In the genomic region with DNA sequence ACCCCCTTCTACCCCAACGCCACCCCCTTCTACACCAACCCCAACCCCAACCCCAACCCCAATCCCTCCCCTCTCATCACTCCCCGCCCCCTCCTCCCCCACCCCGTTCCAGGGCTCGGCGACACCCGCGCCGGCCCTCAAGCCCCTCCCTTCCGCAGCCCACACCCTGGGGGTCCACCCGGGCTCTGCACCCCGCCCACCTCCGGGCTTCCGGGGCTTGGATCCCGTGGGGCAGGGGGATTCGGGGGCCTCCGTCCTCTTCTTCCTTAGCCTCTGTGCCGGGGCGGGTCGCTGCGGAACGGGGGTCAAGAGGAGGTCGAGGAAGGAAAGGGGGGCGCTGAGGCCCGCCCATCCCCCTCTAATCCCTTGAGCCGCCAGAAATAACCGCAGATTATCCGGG, we compare ENCODE assay signal across 21 cellular contexts. TPM values are rescaled to one million over a fixed set of nuclear protein-coding genes. Genes with fewer than 3 reads are reported as not detected.
DNase-seq lines count a peak whose midpoint lies in the region; ATAC-seq and TF ChIP-seq lines count a peak whose summit lies in the region.
"Had no signal": no experiment of that assay in that cellular context is flagged by ENCODE, and none has a peak within 500 bp of the region (broad histone marks: within the 10 kb centered on the region; RNA-seq: fewer than 3 reads in every experiment).

No MANE protein-coding gene starts in this region.

- H3K27me3 ChIP-seq in iPS-15b (ENCODE audit: control insufficient read depth, insufficient read depth, low read length) (peaks cover 4% of the 10 kb centered on the region), smooth muscle cell (ENCODE audit: low read depth) (no peaks in the 10 kb centered on the region)

- DNase-seq in GM13977 (ENCODE audit: low spot score), result peak; percentile 15
- DNase-seq in T-cell, result no peak
- DNase-seq in retinal pigment epithelial cell (ENCODE audit: low read depth), result no peak
- no peak for DNase-seq in RPMI8226
- no peak for DNase-seq in NCI-H1417 (lab: John Stamatoyannopoulos, UW)
- DNase-seq in smooth muscle cell (lab: John Stamatoyannopoulos, UW; ENCODE audit: unreplicated experiment), result no peak
- DNase-seq: activated CD4-positive, alpha-beta memory T cell treated with anti-CD3 and anti-CD28 coated beads, Interleukin-2, amount 10 ng/mL, durations not matched to agents 7 days and 5 days; activated gamma-delta T cell; CD8-positive, alpha-beta T cell; HFFc6; left ventricle myocardium superior; NCI-H1105 treated with DMSO at 0.1 percent for 48 hours; NCI-H524; stimulated activated CD4-positive, alpha-beta T cell treated with anti-CD3 and anti-CD28 coated beads, Interleukin-2, amount 100 ng/mL, for 24 hours had no signal

- H3K27ac Mint-ChIP-seq in T-cell, result no peak overlapping the region
- H3K27ac Mint-ChIP-seq: activated CD4-positive, alpha-beta memory T cell treated with anti-CD3 and anti-CD28 coated beads, Interleukin-2, amount 10 ng/mL, durations not matched to agents 7 days and 5 days; CD8-positive, alpha-beta T cell; HFFc6; T-helper 2 cell treated with Interferon-gamma antibody and Interleukin-4, amounts not matched to agents 5 μg/mL and 100 μg/mL, for 36 hours had no signal

- no peaks in the 10 kb centered on the region for H3K36me3 Mint-ChIP-seq in T-cell
- H3K36me3 Mint-ChIP-seq: CD8-positive, alpha-beta T cell; stimulated activated effector memory CD8-positive, alpha-beta T cell treated with anti-CD3 and anti-CD28 coated beads, Interleukin-12 subunit alpha, Interleukin-12 subunit beta, amount 100 ng/mL, for 72 hours had no signal

- no peaks in the 10 kb centered on the region for H3F3A ChIP-seq in smooth muscle cell (ENCODE audit: low read depth)

- TF ChIP-seq CTCF in GM13977 (IDR thresholded peaks at IDR 0.05; ENCODE audit: extremely low read depth, insufficient read depth, missing control alignments) (no peak), retinal pigment epithelial cell (conservative IDR thresholded peaks at IDR 0.05; ENCODE audit: low read depth, low read length) (no peak), smooth muscle cell (IDR thresholded peaks at IDR 0.05; ENCODE audit: borderline replicate concordance, insufficient read depth, poor library complexity, severe bottlenecking) (no peak)

- peaks cover 0 to 5% (median 2%) of the 10 kb centered on the region in 3 donors for H3K4me1 Mint-ChIP-seq in T-cell
- H3K4me1 Mint-ChIP-seq: activated CD4-positive, alpha-beta memory T cell treated with anti-CD3 and anti-CD28 coated beads, Interleukin-2, amount 10 ng/mL, durations not matched to agents 7 days and 5 days; stimulated activated effector memory CD8-positive, alpha-beta T cell treated with anti-CD3 and anti-CD28 coated beads, Interleukin-12 subunit alpha, Interleukin-12 subunit beta, amount 100 ng/mL, for 72 hours had no signal

- H3K4me3 Mint-ChIP-seq in T-cell, result peak overlapping the region in 2 of 3 donors; percentile 25 to 61
- H3K4me3 Mint-ChIP-seq: activated CD4-positive, alpha-beta memory T cell treated with anti-CD3 and anti-CD28 coated beads, Interleukin-2, amount 10 ng/mL, durations not matched to agents 7 days and 5 days; CD8-positive, alpha-beta T cell; HFFc6; neural crest cell; stimulated activated effector memory CD8-positive, alpha-beta T cell treated with anti-CD3 and anti-CD28 coated beads, Interleukin-12 subunit alpha, Interleukin-12 subunit beta, amount 100 ng/mL, for 72 hours; T-helper 2 cell treated with Interferon-gamma antibody and Interleukin-4, amounts not matched to agents 5 μg/mL and 100 μg/mL, for 36 hours had no signal

- no peak overlapping the region for H2AFZ ChIP-seq in smooth muscle cell (ENCODE audit: low read depth)

- WGBS in smooth muscle cell (ENCODE audit: low lambda C conversion rate), result 54% methylated on average over 5 of the region's 27 CpGs

- peaks cover 6 to 29% of the 10 kb centered on the region in 2 donors for H3K27me3 Mint-ChIP-seq in T-cell

- H3K4me1 ChIP-seq in iPS-15b (ENCODE audit: control insufficient read depth, insufficient read depth, low read length) (peaks cover 17% of the 10 kb centered on the region), smooth muscle cell (ENCODE audit: low read depth) (no peaks in the 10 kb centered on the region)
- H3K4me1 ChIP-seq: psoas muscle had no signal

- no peaks in the 10 kb centered on the region for H4K20me1 ChIP-seq in smooth muscle cell (ENCODE audit: low read depth)

- H3K9me3 ChIP-seq in iPS-15b (ENCODE audit: control insufficient read depth, insufficient read depth, low read length) (no peaks in the 10 kb centered on the region), smooth muscle cell (replicated peaks; ENCODE audit: low read depth) (no peaks in the 10 kb centered on the region)
- H3K9me3 ChIP-seq: psoas muscle had no signal

- CTCF ChIA-PET in T-cell (lab: Charles Lee), result no interaction called here

- no peak for ATAC-seq in T-cell (replicated peaks in 1 of 4)
- ATAC-seq: CD8-positive, alpha-beta T cell; stimulated activated effector memory CD8-positive, alpha-beta T cell treated with anti-CD3 and anti-CD28 coated beads, Interleukin-12 subunit alpha, Interleukin-12 subunit beta, amount 100 ng/mL, for 72 hours had no signal

- in situ Hi-C loops in GM13977 (cut with MboI; ENCODE audit: low pct_unique_long_range_greater_than_20kb, low sequenced_read_pairs, unreplicated experiment), result no loop called here

- POLR2A ChIA-PET in T-cell (lab: Charles Lee), result no interaction called here

- H3K4me3 ChIP-seq in iPS-15b (ENCODE audit: low read depth, low read length) (peak overlapping the region; percentile 46), retinal pigment epithelial cell (ENCODE audit: low read length) (peak overlapping the region; percentile 41), smooth muscle cell (no peak overlapping the region)
- H3K4me3 ChIP-seq: psoas muscle, SK-N-MC, skin epidermis had no signal

- H3K4me2 ChIP-seq in smooth muscle cell, result no peak overlapping the region

- H3K27ac ChIP-seq in smooth muscle cell (ENCODE audit: low read depth), result no peak overlapping the region
- H3K27ac ChIP-seq: psoas muscle, SK-N-MC, skin epidermis had no signal

- no peaks in the 10 kb centered on the region for H3K36me3 ChIP-seq in iPS-15b (ENCODE audit: control insufficient read depth, insufficient read depth, low read length)
- no peaks in the 10 kb centered on the region for H3K36me3 ChIP-seq in smooth muscle cell (ENCODE audit: low read depth)

- H3K9me3 Mint-ChIP-seq in T-cell, result no peaks in the 10 kb centered on the region
- H3K9me3 Mint-ChIP-seq: activated CD4-positive, alpha-beta memory T cell treated with anti-CD3 and anti-CD28 coated beads, Interleukin-2, amount 10 ng/mL, durations not matched to agents 7 days and 5 days; CD8-positive, alpha-beta T cell; HFFc6; neural crest cell; stimulated activated effector memory CD8-positive, alpha-beta T cell treated with anti-CD3 and anti-CD28 coated beads, Interleukin-12 subunit alpha, Interleukin-12 subunit beta, amount 100 ng/mL, for 72 hours; T-helper 2 cell treated with Interferon-gamma antibody and Interleukin-4, amounts not matched to agents 5 μg/mL and 100 μg/mL, for 36 hours had no signal

- H3K79me2 ChIP-seq in smooth muscle cell (ENCODE audit: low read depth), result no peaks in the 10 kb centered on the region

- peak overlapping the region; percentile 79 for H3K9ac ChIP-seq in iPS-15b (ENCODE audit: low read depth, low read length)
- H3K9ac ChIP-seq in smooth muscle cell (ENCODE audit: low read depth), result no peak overlapping the region

RNA-seq across cellular contexts. Expression of a gene that starts 0.7 kb away (rescaled TPM):
- total RNA-seq in T-cell (not detected), smooth muscle cell (0.31 TPM in 1 of 2 replicates, not detected in the other)
- polyA plus RNA-seq in smooth muscle cell, result 0.26 and 0.78 TPM in 2 replicates
- total RNA-seq: activated CD4-positive, alpha-beta memory T cell treated with anti-CD3 and anti-CD28 coated beads, Interleukin-2, amount 10 ng/mL, durations not matched to agents 7 days and 5 days; CD8-positive, alpha-beta T cell; HFFc6; left ventricle myocardium superior; neural crest cell; psoas muscle had no signal

RNA-seq across cellular contexts. Expression of a gene that starts 15.1 kb away (rescaled TPM):
- total RNA-seq in T-cell (under 1 TPM in 3 of 5 donors, not detected in 2; 0.26 to 0.53 (median 0.41) TPM), smooth muscle cell (22.5 and 29.1 TPM in 2 replicates)
- 40.6 and 42.8 TPM in 2 replicates for polyA plus RNA-seq in smooth muscle cell
- total RNA-seq: CD8-positive, alpha-beta T cell had no signal

RNA-seq across cellular contexts. Expression of a gene that starts 43.8 kb away (rescaled TPM):
- 1,000 to 10,000 TPM; 1,890 to 2,203 (median 2,081) TPM for total RNA-seq in T-cell
- 1,012 and 1,090 TPM in 2 replicates for total RNA-seq in smooth muscle cell
- polyA plus RNA-seq in smooth muscle cell, result 307 and 339 TPM in 2 replicates

RNA-seq across cellular contexts. Expression of a gene that starts 59.8 kb away (rescaled TPM):
- 10 to 100 TPM in 3 of 5 donors, 1 to 10 TPM in 2; 5.6 to 12.8 (median 11.7) TPM for total RNA-seq in T-cell
- total RNA-seq in smooth muscle cell, result 2.3 and 3.6 TPM in 2 replicates
- polyA plus RNA-seq in smooth muscle cell, result 5.6 and 7.3 TPM in 2 replicates

Comparison
In these comparisons a context has a peak if more than half of its experiments do, and no peak if none do; other contexts are left out.
1. RNA of a gene that starts 15.1 kb away (total RNA-seq): 22.5 to 29.1 TPM in smooth muscle cell; 0.26 to 0.53 TPM in T-cell; every median in the first group is over 10 times any median in the second.